In genomic region chr11:34415538-34415937, GRCh38 we compare ENCODE assay signal across 30 cellular contexts.
"Had no signal": no experiment of that assay in that cellular context is flagged by ENCODE, and none has a peak within 500 bp of the region (broad histone marks: within the 10 kb centered on the region; RNA-seq: fewer than 3 reads in every experiment).

No MANE protein-coding gene starts in this region.

- ATAC-seq: activated CD8-positive, alpha-beta T cell treated with anti-CD3 and anti-CD28 coated beads for 36 hours; activated T-cell treated with anti-CD3 and anti-CD28 coated beads, Interleukin-2, amount 50 U/mL, for 4 hours; activated T-helper 17 cell treated with anti-CD3 and anti-CD28 coated beads, Interleukin-2, amount 50 U/mL, for 72 hours; effector memory CD8-positive, alpha-beta T cell; foreskin keratinocyte; T-helper 17 cell had no signal

- H3K4me1 ChIP-seq: esophagus muscularis mucosa had no signal

- H3K27me3 ChIP-seq: esophagus muscularis mucosa, foreskin keratinocyte, gastrocnemius medialis had no signal

- H3K27ac ChIP-seq: esophagus muscularis mucosa, foreskin keratinocyte, gastrocnemius medialis had no signal

- H3K4me3 Mint-ChIP-seq: activated CD8-positive, alpha-beta T cell treated with anti-CD3 and anti-CD28 coated beads for 36 hours; activated naive CD8-positive, alpha-beta T cell; activated T-cell treated with anti-CD3 and anti-CD28 coated beads, Interleukin-2, amount 50 U/mL, for 4 hours; activated T-helper 17 cell treated with anti-CD3 and anti-CD28 coated beads, Interleukin-2, amount 50 U/mL, for 72 hours; effector memory CD8-positive, alpha-beta T cell; T-helper 17 cell; T-helper 2 cell treated with Interferon-gamma antibody and Interleukin-4, amounts not matched to agents 5 μg/mL and 100 μg/mL, for 36 hours had no signal

- H3K4me3 ChIP-seq: esophagus muscularis mucosa, gastrocnemius medialis had no signal

- H3K4me1 Mint-ChIP-seq: activated T-helper 17 cell treated with anti-CD3 and anti-CD28 coated beads, Interleukin-2, amount 50 U/mL, for 72 hours had no signal

- H3K36me3 ChIP-seq: esophagus muscularis mucosa, gastrocnemius medialis had no signal

- H3K27ac Mint-ChIP-seq: activated CD8-positive, alpha-beta T cell treated with anti-CD3 and anti-CD28 coated beads for 36 hours; activated naive CD8-positive, alpha-beta T cell; activated T-helper 17 cell treated with anti-CD3 and anti-CD28 coated beads, Interleukin-2, amount 50 U/mL, for 72 hours; effector memory CD8-positive, alpha-beta T cell; T-helper 17 cell; T-helper 2 cell treated with Interferon-gamma antibody and Interleukin-4, amounts not matched to agents 5 μg/mL and 100 μg/mL, for 36 hours had no signal

- DNase-seq: activated CD4-positive, alpha-beta T cell treated with anti-CD3 and anti-CD28 coated beads for 48 hours; activated CD4-positive, alpha-beta T cell treated with anti-CD3 and anti-CD28 coated beads, Interleukin-2, amount 50 U/mL, for 1 hour; activated CD4-positive, alpha-beta T cell treated with anti-CD3 and anti-CD28 coated beads, Interleukin-2, amount 50 U/mL, for 48 hours; activated CD8-positive, alpha-beta memory T cell treated with anti-CD3 and anti-CD28 coated beads for 24 hours; activated CD8-positive, alpha-beta T cell treated with anti-CD3 and anti-CD28 coated beads for 36 hours; activated effector memory CD4-positive, alpha-beta T cell treated with Interleukin-2 at 50 U/mL for 16 hours; activated gamma-delta T cell treated with Interleukin-2 at 50 U/mL for 16 hours; activated naive CD4-positive, alpha-beta T cell treated with anti-CD3 and anti-CD28 coated beads, Interleukin-2, amount 50 U/mL, for 16 hours; activated naive CD4-positive, alpha-beta T cell treated with Interleukin-2 at 50 U/mL for 16 hours; activated T-cell treated with anti-CD3 and anti-CD28 coated beads, Interleukin-2, amount 50 U/mL, for 4 hours; amniotic stem cell; anterior cingulate cortex; caudate nucleus; cortex of kidney; dermis blood vessel endothelial cell; effector CD4-positive, alpha-beta T cell; effector memory CD8-positive, alpha-beta T cell; erythroblast; foreskin keratinocyte; gastrocnemius medialis; glutamatergic neuron; T-helper 1 cell; T-helper 17 cell; T1000 had no signal

- FAIRE-seq: astrocyte, colon had no signal
